ENCODE assay signal across 16 cellular contexts in genomic region chr2:25049422-25049821, GRCh38. TPM values are rescaled to one million over a fixed set of nuclear protein-coding genes. Genes with fewer than 3 reads are reported as not detected.
DNase-seq lines count a peak whose midpoint lies in the region; ATAC-seq and TF ChIP-seq lines count a peak whose summit lies in the region.
"Had no signal": no experiment of that assay in that cellular context is flagged by ENCODE, and none has a peak within 500 bp of the region (broad histone marks: within the 10 kb centered on the region; RNA-seq: fewer than 3 reads in every experiment).

No MANE protein-coding gene starts in this region.

- intact Hi-C loops in PC-3 (cut with micrococcal nuclease) = no loop called here

- no peak overlapping the region for H3K4ac ChIP-seq in neuronal stem cell (ENCODE audit: low read length)

- H4K91ac ChIP-seq in neuronal stem cell (ENCODE audit: low read depth, low read length, poor library complexity) = no peak overlapping the region

- H3K27me3 ChIP-seq in PC-3 (ENCODE audit: low read length) (no peaks in the 10 kb centered on the region), neuronal stem cell (ENCODE audit: control insufficient read depth in 3 of 3, insufficient read depth in 3 of 3, low read depth in 1 of 3, low read length in 3 of 3) (no peaks in the 10 kb centered on the region), BE2C (no peaks in the 10 kb centered on the region)

- H3K27ac Mint-ChIP-seq in stimulated activated naive CD8-positive, alpha-beta T cell treated with anti-CD3 and anti-CD28 coated beads, Interleukin-15, Interleukin-2, amounts not matched to agents 100 ng/mL and 50 ng/mL, for 24 hours = peak overlapping the region; percentile 53
- H3K27ac Mint-ChIP-seq: CD8-positive, alpha-beta T cell had no signal

- POLR2A ChIA-PET in PC-3 (lab: Charles Lee; ENCODE audit: unreplicated experiment) = no interaction called here

- H3K4me1 Mint-ChIP-seq in stimulated activated naive CD8-positive, alpha-beta T cell treated with anti-CD3 and anti-CD28 coated beads, Interleukin-15, Interleukin-2, amounts not matched to agents 100 ng/mL and 50 ng/mL, for 24 hours (ENCODE audit: low read depth) = peaks cover 9% of the 10 kb centered on the region

- H3F3A ChIP-seq in PC-3 (ENCODE audit: low read length, unreplicated experiment) = no peaks in the 10 kb centered on the region

- no peak overlapping the region for H3K23ac ChIP-seq in neuronal stem cell (ENCODE audit: low read depth, low read length, poor library complexity)

- H3K4me3 Mint-ChIP-seq in stimulated activated naive CD8-positive, alpha-beta T cell treated with anti-CD3 and anti-CD28 coated beads, Interleukin-15, Interleukin-2, amounts not matched to agents 100 ng/mL and 50 ng/mL, for 24 hours = no peak overlapping the region
- H3K4me3 Mint-ChIP-seq: CD4-positive, CD25-positive, alpha-beta regulatory T cell; CD8-positive, alpha-beta T cell had no signal

- no peak overlapping the region for H2BK12ac ChIP-seq in neuronal stem cell (ENCODE audit: low read length)

- no peak overlapping the region for H2BK15ac ChIP-seq in neuronal stem cell (ENCODE audit: low read length)

- H3K27ac ChIP-seq in PC-3 (ENCODE audit: low read length) (no peak overlapping the region), neuronal stem cell (replicated peaks; ENCODE audit: low read length) (no peak overlapping the region)
- H3K27ac ChIP-seq: BLaER1, C4-2B, GM23248 had no signal

- H2BK5ac ChIP-seq in neuronal stem cell (ENCODE audit: low read length) = peak overlapping the region; percentile 27

- CTCF ChIA-PET in PC-3 (lab: Charles Lee) = no interaction called here

- H3K36me3 Mint-ChIP-seq in stimulated activated naive CD8-positive, alpha-beta T cell treated with anti-CD3 and anti-CD28 coated beads, Interleukin-15, Interleukin-2, amounts not matched to agents 100 ng/mL and 50 ng/mL, for 24 hours (ENCODE audit: low read depth) = no peaks in the 10 kb centered on the region
- H3K36me3 Mint-ChIP-seq: CD4-positive, CD25-positive, alpha-beta regulatory T cell; CD8-positive, alpha-beta T cell had no signal

- no peak overlapping the region for H3K4me3 ChIP-seq in PC-3 (ENCODE audit: low read length)
- no peak overlapping the region for H3K4me3 ChIP-seq in neuronal stem cell (ENCODE audit: low read length in 2 of 2)
- no peak overlapping the region for H3K4me3 ChIP-seq in BE2C (ENCODE audit: low read depth, low read length)
- H3K4me3 ChIP-seq: BLaER1, GM23248 had no signal

- TF ChIP-seq CTCF in PC-3 (conservative IDR thresholded peaks at IDR 0.05; ENCODE audit: low read depth, low read length) (no peak), BE2C (IDR thresholded peaks at IDR 0.05; ENCODE audit: low read depth, low read length) (no peak)

- no peaks in the 10 kb centered on the region for H3K9me2 ChIP-seq in PC-3 (replicated peaks; ENCODE audit: low read length)

- BruUV-seq in PC-3 (replicated peaks; lab: Mats Ljungman, UMichigan) = no TSS peak

- H3K9ac ChIP-seq in PC-3 (ENCODE audit: low read length) = no peak overlapping the region
- no peak overlapping the region for H3K9ac ChIP-seq in neuronal stem cell (ENCODE audit: low read depth, low read length, poor library complexity)
- H3K9ac ChIP-seq: BLaER1, GM23248 had no signal

- peaks cover 38% of the 10 kb centered on the region for H3K27me3 Mint-ChIP-seq in stimulated activated naive CD8-positive, alpha-beta T cell treated with anti-CD3 and anti-CD28 coated beads, Interleukin-15, Interleukin-2, amounts not matched to agents 100 ng/mL and 50 ng/mL, for 24 hours

- H3K14ac ChIP-seq in neuronal stem cell (ENCODE audit: low read length) = no peak overlapping the region

- H3K9me3 ChIP-seq in PC-3 (ENCODE audit: low read length) = no peaks in the 10 kb centered on the region
- H3K9me3 ChIP-seq in neuronal stem cell (replicated peaks in 1 of 2; ENCODE audit: control insufficient read depth in 2 of 2, insufficient read depth in 1 of 2, low read depth in 1 of 2, low read length in 2 of 2) = no peaks in the 10 kb centered on the region
- H3K9me3 ChIP-seq in BE2C = no peaks in the 10 kb centered on the region; the same call in 1 of the 2 replicates
- H3K9me3 ChIP-seq: BLaER1, Caco-2 had no signal

- H3K36me3 ChIP-seq in PC-3 (ENCODE audit: low read depth, low read length) (no peaks in the 10 kb centered on the region), neuronal stem cell (replicated peaks in 1 of 2; ENCODE audit: control insufficient read depth in 2 of 2, insufficient read depth in 2 of 2, low read length in 2 of 2) (peaks cover 3 to 8% of the 10 kb centered on the region in 2 donors), BE2C (no peaks in the 10 kb centered on the region)
- H3K36me3 ChIP-seq: BLaER1 had no signal

- ATAC-seq in stimulated activated naive CD8-positive, alpha-beta T cell treated with anti-CD3 and anti-CD28 coated beads, Interleukin-15, Interleukin-2, amounts not matched to agents 100 U/mL and 50 U/mL, for 24 hours = no peak
- ATAC-seq in PC-3 = peak; percentile 50
- ATAC-seq: CD8-positive, alpha-beta T cell had no signal

- H2AFZ ChIP-seq in PC-3 (ENCODE audit: low read length) (no peak overlapping the region), neuronal stem cell (ENCODE audit: low read length) (no peak overlapping the region)
- H2AFZ ChIP-seq: GM23248 had no signal

- no peaks in the 10 kb centered on the region for H3K9me3 Mint-ChIP-seq in stimulated activated naive CD8-positive, alpha-beta T cell treated with anti-CD3 and anti-CD28 coated beads, Interleukin-15, Interleukin-2, amounts not matched to agents 100 ng/mL and 50 ng/mL, for 24 hours
- H3K9me3 Mint-ChIP-seq: CD8-positive, alpha-beta T cell had no signal

- no peak overlapping the region for H4K8ac ChIP-seq in neuronal stem cell (ENCODE audit: low read depth, low read length)

- H2AK5ac ChIP-seq in neuronal stem cell (ENCODE audit: low read depth, low read length) = no peak overlapping the region

- DNase-seq in stimulated activated naive CD8-positive, alpha-beta T cell treated with anti-CD3 and anti-CD28 coated beads, Interleukin-15, Interleukin-2, amounts not matched to agents 100 U/mL and 50 U/mL, for 24 hours = no peak
- DNase-seq in PC-3 = no peak
- no peak for DNase-seq in neuronal stem cell (ENCODE audit: low spot score)
- DNase-seq in BE2C = no peak
- DNase-seq in NCI-H1105 treated with DMSO at 0.1 percent for 48 hours (lab: John Stamatoyannopoulos, UW) = no peak
- DNase-seq: Caco-2; CD4-positive, CD25-positive, alpha-beta regulatory T cell; CD8-positive, alpha-beta T cell; DMS153; DND-41; GM23248; H7; HCEC 1CT had no signal

- peaks cover 11% of the 10 kb centered on the region for H3K4me1 ChIP-seq in PC-3 (ENCODE audit: insufficient read depth, low read length)
- H3K4me1 ChIP-seq in neuronal stem cell (ENCODE audit: control insufficient read depth in 2 of 2, insufficient read depth in 1 of 2, low read depth in 1 of 2, low read length in 2 of 2) = peaks cover 0 to 2% of the 10 kb centered on the region in 2 donors
- no peaks in the 10 kb centered on the region for H3K4me1 ChIP-seq in BE2C
- H3K4me1 ChIP-seq: BLaER1 had no signal

- H3K18ac ChIP-seq in neuronal stem cell (ENCODE audit: low read length) = no peak overlapping the region

- no peak overlapping the region for H3K4me2 ChIP-seq in PC-3 (ENCODE audit: low read length)
- no peak overlapping the region for H3K4me2 ChIP-seq in neuronal stem cell (ENCODE audit: insufficient read depth, low read length, poor library complexity, severe bottlenecking)
- H3K4me2 ChIP-seq: BLaER1 had no signal

- H4K20me1 ChIP-seq in PC-3 (ENCODE audit: low read length) = no peaks in the 10 kb centered on the region; the same call in 1 of the 2 replicates

- H3K79me1 ChIP-seq in neuronal stem cell (ENCODE audit: low read depth, low read length) = peaks cover 13% of the 10 kb centered on the region

- H2BK120ac ChIP-seq in neuronal stem cell (ENCODE audit: low read depth, low read length) = no peak overlapping the region

- WGBS in neuronal stem cell (ENCODE audit: extremely low coverage in 2 of 2, insufficient read length in 2 of 2, insufficient replicate concordance in 1 of 2), 2 donors = no CpG with 5 or more reads among the region's 4 CpGs

- H3K79me2 ChIP-seq in PC-3 (ENCODE audit: low read length) = no peaks in the 10 kb centered on the region

RNA-seq across cellular contexts. Expression of gene EFR3B, which starts 7.5 kb away (rescaled TPM):
- 4.6 and 7.9 TPM in 2 replicates for total RNA-seq in PC-3 (2014; rRNA removed)
- 17.1 TPM for polyA plus RNA-seq in neuronal stem cell (2013, experiment 1 of 2)
- 17.6 TPM for polyA plus RNA-seq in neuronal stem cell (2013, experiment 2 of 2)
- polyA plus RNA-seq in BE2C (2012; ENCODE audit: insufficient read depth, insufficient read length, low read depth) = 0.86 TPM
